Comparison of ENCODE assay signal across 20 cellular contexts in the genomic region with DNA sequence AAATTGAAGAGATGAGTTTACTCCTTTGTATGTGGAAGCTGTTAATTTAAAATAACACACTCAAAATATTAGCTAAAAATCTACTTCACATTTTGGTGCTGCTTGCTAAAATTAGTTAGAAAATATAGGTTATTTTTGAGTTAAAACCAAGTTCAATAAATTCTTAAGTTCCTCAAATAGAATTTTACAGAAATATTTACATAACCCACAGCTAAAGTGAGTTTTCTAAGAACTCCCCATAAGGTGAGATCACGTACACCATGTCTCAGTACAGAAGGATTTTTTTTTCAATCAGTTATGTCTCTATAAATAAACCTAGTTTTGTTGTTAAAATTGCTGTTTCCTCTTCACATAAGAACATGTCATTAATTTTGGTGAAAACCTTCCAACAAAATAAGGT.
DNase-seq lines count a peak whose midpoint lies in the region; ATAC-seq and TF ChIP-seq lines count a peak whose summit lies in the region.
"Had no signal": no experiment of that assay in that cellular context is flagged by ENCODE, and none has a peak within 500 bp of the region (broad histone marks: within the 10 kb centered on the region; RNA-seq: fewer than 3 reads in every experiment).

No MANE protein-coding gene starts in this region.

- TF ChIP-seq CTCF in Calu3 (IDR thresholded peaks at IDR 0.05; ENCODE audit: unreplicated experiment), result no peak
- TF ChIP-seq CTCF in RWPE1 (conservative IDR thresholded peaks at IDR 0.05; ENCODE audit: low read depth), result no peak

- no TSS peak for BruUV-seq in Calu3 (replicated peaks; lab: Mats Ljungman, UMichigan)

- no peaks in the 10 kb centered on the region for H3K27me3 Mint-ChIP-seq in Calu3 (ENCODE audit: unreplicated experiment)
- H3K27me3 Mint-ChIP-seq: CD8-positive, alpha-beta memory T cell had no signal

- peak overlapping the region; percentile 21 for H3K27ac Mint-ChIP-seq in Calu3 (ENCODE audit: unreplicated experiment)
- H3K27ac Mint-ChIP-seq: T-helper 1 cell treated with Interleukin-12 subunit alpha and Interleukin-12 subunit beta and Interleukin-4 antibody, amounts not matched to agents 30 μg/mL and 1 μg/mL, for 36 hours had no signal

- peak overlapping the region; percentile 54 for H3K4me3 ChIP-seq in endocrine pancreas (ENCODE audit: control insufficient read depth, insufficient read depth, low read length)

- peaks cover 25% of the 10 kb centered on the region for H3K4me1 ChIP-seq in endocrine pancreas (ENCODE audit: control insufficient read depth, insufficient read depth, low read length)

- CTCF ChIA-PET in Calu3 (lab: Charles Lee) (no interaction called here), RWPE1 (lab: Yijun Ruan, JAX) (interaction anchor here (0.7 kb wide), 1 partner anchor 20 kb away, joined by 3 read pairs; no protein-coding TSS in a partner anchor)

- no peaks in the 10 kb centered on the region for H3K9me3 Mint-ChIP-seq in Calu3 (ENCODE audit: low read depth, unreplicated experiment)
- H3K9me3 Mint-ChIP-seq: CD8-positive, alpha-beta memory T cell; T-helper 1 cell treated with Interleukin-12 subunit alpha and Interleukin-12 subunit beta and Interleukin-4 antibody, amounts not matched to agents 30 μg/mL and 1 μg/mL, for 36 hours had no signal

- intact Hi-C loops in Calu3 (cut with micrococcal nuclease; ENCODE audit: unreplicated experiment), result loop anchor here (5.0 kb wide), 2 partner anchors 33 to 908 kb away; no protein-coding TSS in a partner anchor

- no peaks in the 10 kb centered on the region for H3K27me3 ChIP-seq in endocrine pancreas (ENCODE audit: control insufficient read depth, insufficient read depth, low read length)

- H3K36me3 ChIP-seq in endocrine pancreas (ENCODE audit: control insufficient read depth, insufficient read depth, low read length), result no peaks in the 10 kb centered on the region

- DNase-seq in Calu3, result no peak
- DNase-seq in superior temporal gyrus (ENCODE audit: extremely low spot score), result no peak
- no peak for DNase-seq in RWPE1 (ENCODE audit: low spot score)
- no peak for DNase-seq in T-helper 2 cell
- DNase-seq: AML-193; CD8-positive, alpha-beta memory T cell; EL; GF-D8; Kasumi-1; NCI-H1694; NCI-H2081 treated with DMSO at 0.1 percent for 48 hours; NCI-H526; OCI-M1 had no signal

- peaks cover 17% of the 10 kb centered on the region for H3K4me1 Mint-ChIP-seq in Calu3 (ENCODE audit: low read depth, unreplicated experiment)
- H3K4me1 Mint-ChIP-seq: CD8-positive, alpha-beta memory T cell had no signal

- H3K9me3 ChIP-seq in endocrine pancreas (ENCODE audit: control insufficient read depth, low read length), result no peaks in the 10 kb centered on the region

- POLR2A ChIA-PET in RWPE1 (lab: Yijun Ruan, JAX; ENCODE audit: low non-redundant PET), result interaction anchor here (0.7 kb wide), 1 partner anchor 658 kb away, joined by 3 read pairs; no protein-coding TSS in a partner anchor

- no peak overlapping the region for H3K9ac ChIP-seq in endocrine pancreas (ENCODE audit: control insufficient read depth, insufficient read depth, low read length)

- H3K36me3 Mint-ChIP-seq in Calu3 (ENCODE audit: insufficient read depth, unreplicated experiment), result peaks cover 4% of the 10 kb centered on the region

- peak overlapping the region; percentile 6 for H3K4me3 Mint-ChIP-seq in Calu3 (ENCODE audit: low read depth, unreplicated experiment)
- H3K4me3 Mint-ChIP-seq: CD8-positive, alpha-beta memory T cell; T-helper 1 cell treated with Interleukin-12 subunit alpha and Interleukin-12 subunit beta and Interleukin-4 antibody, amounts not matched to agents 30 μg/mL and 1 μg/mL, for 36 hours had no signal

- ATAC-seq in GM19395 (IDR thresholded peaks at IDR 0.05; ENCODE audit: unreplicated experiment) (peak; percentile 49), HG03066 (IDR thresholded peaks at IDR 0.05; ENCODE audit: low read depth, unreplicated experiment) (peak; percentile 62), HG03565 (IDR thresholded peaks at IDR 0.05; ENCODE audit: unreplicated experiment) (no peak)
- ATAC-seq: Right ventricle myocardium inferior had no signal

- no peak overlapping the region for H3K27ac ChIP-seq in RWPE1
- H3K27ac ChIP-seq: C4-2B had no signal
